In genomic region chr2:12169060-12169406, GRCh38 we compare ENCODE assay signal across 9 cellular contexts.
DNase-seq lines count a peak whose midpoint lies in the region; ATAC-seq and TF ChIP-seq lines count a peak whose summit lies in the region.
"Had no signal": no experiment of that assay in that cellular context is flagged by ENCODE, and none has a peak within 500 bp of the region (broad histone marks: within the 10 kb centered on the region; RNA-seq: fewer than 3 reads in every experiment).

No MANE protein-coding gene starts in this region.

- H3K9ac ChIP-seq in MM.1S (ENCODE audit: low read length), result no peak overlapping the region

- no peak overlapping the region for H2AFZ ChIP-seq in MM.1S (ENCODE audit: low read length)

- in situ Hi-C loops in GM13976 (cut with MboI; ENCODE audit: low sequenced_read_pairs, unreplicated experiment), result no loop called here

- H3K36me3 Mint-ChIP-seq in mesothelial cell of epicardium, result no peaks in the 10 kb centered on the region

- H3K4me1 ChIP-seq in MM.1S (ENCODE audit: low read length) (no peaks in the 10 kb centered on the region), foreskin keratinocyte (peaks cover 3% of the 10 kb centered on the region)

- H3K27me3 ChIP-seq in MM.1S (replicated peaks; ENCODE audit: insufficient read depth, low read length) (no peaks in the 10 kb centered on the region), foreskin keratinocyte (no peaks in the 10 kb centered on the region)

- H4K20me1 ChIP-seq in MM.1S (ENCODE audit: insufficient read depth, low read length), result no peaks in the 10 kb centered on the region

- no peak for TF ChIP-seq CTCF in AG04449 (IDR thresholded peaks at IDR 0.05; ENCODE audit: insufficient read depth, low read length, missing control alignments)
- peak; percentile 16 for TF ChIP-seq CTCF in choroid plexus epithelial cell (conservative IDR thresholded peaks at IDR 0.05; ENCODE audit: low read depth, low read length)
- no peak for TF ChIP-seq CTCF in mesothelial cell of epicardium (IDR thresholded peaks at IDR 0.05; ENCODE audit: unreplicated experiment)
- TF ChIP-seq CTCF in MM.1S (IDR thresholded peaks at IDR 0.05; ENCODE audit: low read length), result no peak
- TF ChIP-seq CTCF in foreskin keratinocyte (conservative IDR thresholded peaks at IDR 0.05), result no peak
- no peak for TF ChIP-seq CTCF in GM13976 (IDR thresholded peaks at IDR 0.05; ENCODE audit: borderline replicate concordance, control extremely low read depth, extremely low read depth, insufficient read depth, missing control alignments)

- DNase-seq in AG04449 (ENCODE audit: low read depth, low spot score), result peak; percentile 93
- DNase-seq in choroid plexus epithelial cell (ENCODE audit: low read depth), result peak; percentile 99
- DNase-seq in mesothelial cell of epicardium (ENCODE audit: low spot score in 2 of 2, unreplicated experiment in 2 of 2), result no peak
- DNase-seq in MM.1S, result no peak
- no peak for DNase-seq in foreskin keratinocyte
- DNase-seq in GM13976 (ENCODE audit: low spot score), result no peak
- no peak for DNase-seq in activated CD8-positive, alpha-beta memory T cell treated with anti-CD3 and anti-CD28 coated beads, Interleukin-2, amount 50 U/mL, for 48 hours
- DNase-seq: NCI-H446 treated with DMSO at 0.1 percent for 48 hours had no signal

- no peaks in the 10 kb centered on the region for H3K9me3 ChIP-seq in MM.1S (replicated peaks; ENCODE audit: insufficient read depth, low read length)

- no peak overlapping the region for H3K4me3 Mint-ChIP-seq in mesothelial cell of epicardium

- H3K79me2 ChIP-seq in MM.1S (ENCODE audit: low read length), result no peaks in the 10 kb centered on the region

- H3K9me3 Mint-ChIP-seq in mesothelial cell of epicardium, result no peaks in the 10 kb centered on the region

- H3K4me3 ChIP-seq in AG04449 (ENCODE audit: low read depth, low read length) (no peak overlapping the region), choroid plexus epithelial cell (ENCODE audit: low read depth, low read length) (no peak overlapping the region), MM.1S (ENCODE audit: low read length) (no peak overlapping the region)

- ATAC-seq in HG03196 (IDR thresholded peaks at IDR 0.05; ENCODE audit: unreplicated experiment) (peak; percentile 42), foreskin keratinocyte (no peak)

- CTCF ChIA-PET in AG04449 (lab: Yijun Ruan, JAX), result interaction anchor here (0.5 to 1.8 kb wide), 6 partner anchors 8 to 547 kb away, joined by 3 to 7 read pairs (median 4); no protein-coding TSS in a partner anchor

- H3K4me2 ChIP-seq in MM.1S (ENCODE audit: low read depth, low read length), result no peak overlapping the region

- peaks cover 29% of the 10 kb centered on the region for H3K4me1 Mint-ChIP-seq in mesothelial cell of epicardium

- no peaks in the 10 kb centered on the region for H3K9me2 ChIP-seq in MM.1S (replicated peaks; ENCODE audit: insufficient read depth, low read length)

- H3K36me3 ChIP-seq in MM.1S (replicated peaks; ENCODE audit: insufficient read depth, low read length), result no peaks in the 10 kb centered on the region

- peak overlapping the region; percentile 41 for H3K27ac Mint-ChIP-seq in mesothelial cell of epicardium

- no peak overlapping the region for H3K27ac ChIP-seq in MM.1S (ENCODE audit: low read length)
- H3K27ac ChIP-seq in foreskin keratinocyte, result no peak overlapping the region

- POLR2A ChIA-PET in AG04449 (lab: Yijun Ruan, JAX), result interaction anchor here (0.7 kb wide), 2 partner anchors 117 to 150 kb away, joined by 3 read pairs; no protein-coding TSS in a partner anchor

- no peaks in the 10 kb centered on the region for H3K27me3 Mint-ChIP-seq in mesothelial cell of epicardium (ENCODE audit: low read depth)

- H3F3A ChIP-seq in MM.1S (ENCODE audit: insufficient read depth, low read length), result no peaks in the 10 kb centered on the region

Comparison
In these comparisons a context has a peak if more than half of its experiments do, and no peak if none do; other contexts are left out.
1. DNase-seq: peak in AG04449 (single experiment) and choroid plexus epithelial cell (single experiment); none in mesothelial cell of epicardium (0 of 2), MM.1S (single experiment), foreskin keratinocyte (0 of 2), GM13976 (single experiment) and activated CD8-positive, alpha-beta memory T cell treated with anti-CD3 and anti-CD28 coated beads, Interleukin-2, amount 50 U/mL, for 48 hours (single experiment).